1 cellular context compared by ENCODE assay signal in genomic region chr22:37676691-37677627, GRCh38.
TF ChIP-seq lines count a peak whose summit lies in the region.

No MANE protein-coding gene starts in this region.

TF ChIP-seq in HEK293, 187 proteins besides CTCF, POLR2A, EP300 and RAD21 (continued from another document and continues in another):
- TF ChIP-seq ZNF18 (tag by site-specific recombination; IDR thresholded peaks at IDR 0.05) (no peak; the same call in 1 of the 2 replicates), ZNF521 (tag by site-specific recombination; IDR thresholded peaks at IDR 0.05) (no peak), ZNF175 (tag by site-specific recombination; IDR thresholded peaks at IDR 0.05) (no peak), ZNF324 (tag by site-specific recombination; IDR thresholded peaks at IDR 0.05) (peak; percentile 18; the same call in 1 of the 2 replicates), HOXC10 (CRISPR knock-in tag; IDR thresholded peaks at IDR 0.05) (no peak), ZFP37 (tag by site-specific recombination; IDR thresholded peaks at IDR 0.05) (no peak), MZF1 (tag by site-specific recombination; IDR thresholded peaks at IDR 0.05; ENCODE audit: borderline replicate concordance) (no peak), ZNF202 (tag by site-specific recombination; IDR thresholded peaks at IDR 0.05; ENCODE audit: borderline replicate concordance) (no peak), BCL11A (tag by site-specific recombination; IDR thresholded peaks at IDR 0.05; ENCODE audit: low read depth) (peak; percentile 66; the same call in 1 of the 2 replicates), ZBTB20 (tag by site-specific recombination; IDR thresholded peaks at IDR 0.05) (peak; percentile 58), ZNF423 (tag by site-specific recombination; IDR thresholded peaks at IDR 0.05) (no peak), ZNF132 (tag by site-specific recombination; IDR thresholded peaks at IDR 0.05; ENCODE audit: borderline replicate concordance) (no peak), ZNF701 (tag by site-specific recombination; IDR thresholded peaks at IDR 0.05) (no peak), ZBTB49 (tag by site-specific recombination; IDR thresholded peaks at IDR 0.05; ENCODE audit: low read depth) (no peak), ZNF692 (tag by site-specific recombination; IDR thresholded peaks at IDR 0.05) (peak; percentile 64), ZNF600 (tag by site-specific recombination; IDR thresholded peaks at IDR 0.05) (no peak), PRDM6 (tag by site-specific recombination; IDR thresholded peaks at IDR 0.05) (no peak), HIC1 (tag by site-specific recombination; IDR thresholded peaks at IDR 0.05) (peak; percentile 82), ZNF133 (tag by site-specific recombination; IDR thresholded peaks at IDR 0.05) (no peak), TSHZ1 (tag by site-specific recombination; IDR thresholded peaks at IDR 0.05; ENCODE audit: borderline replicate concordance) (peak; percentile 25; the same call in 1 of the 2 replicates), ZNF558 (tag by site-specific recombination; IDR thresholded peaks at IDR 0.05) (no peak), ZNF571 (tag by site-specific recombination; IDR thresholded peaks at IDR 0.05) (no peak), ZNF248 (tag by site-specific recombination; IDR thresholded peaks at IDR 0.05) (no peak), ZNF629 (tag by site-specific recombination; IDR thresholded peaks at IDR 0.05) (peak; percentile 88), MEIS1 (CRISPR knock-in tag; IDR thresholded peaks at IDR 0.05; ENCODE audit: borderline replicate concordance) (no peak), WT1 (tag by site-specific recombination; IDR thresholded peaks at IDR 0.05) (peak; percentile 76), ZNF138 (tag by site-specific recombination; IDR thresholded peaks at IDR 0.05; ENCODE audit: borderline replicate concordance) (no peak), ZBTB21 (tag by site-specific recombination; IDR thresholded peaks at IDR 0.05) (peak; percentile 33), ZNF768 (tag by site-specific recombination; IDR thresholded peaks at IDR 0.05) (no peak), ZSCAN30 (tag by site-specific recombination; IDR thresholded peaks at IDR 0.05) (no peak), ZNF548 (tag by site-specific recombination; IDR thresholded peaks at IDR 0.05) (no peak), ZNF76 (tag by site-specific recombination; IDR thresholded peaks at IDR 0.05; ENCODE audit: borderline replicate concordance, low read depth) (no peak), ZNF155 (tag by site-specific recombination; IDR thresholded peaks at IDR 0.05) (no peak), ZNF184 (tag by site-specific recombination; IDR thresholded peaks at IDR 0.05) (no peak), ZNF560 (tag by site-specific recombination; IDR thresholded peaks at IDR 0.05; ENCODE audit: borderline replicate concordance) (no peak), KLF8 (tag by site-specific recombination; IDR thresholded peaks at IDR 0.05) (peak; percentile 88), ZSCAN5A (tag by site-specific recombination; IDR thresholded peaks at IDR 0.05) (no peak; the same call in 1 of the 2 replicates), PRDM1 (tag by site-specific recombination; IDR thresholded peaks at IDR 0.05) (0 out of 2 replicates have a peak, but pooled peaks have one; percentile 6), PRDM2 (tag by site-specific recombination; IDR thresholded peaks at IDR 0.05; ENCODE audit: borderline replicate concordance) (no peak), ZNF292 (tag by site-specific recombination; IDR thresholded peaks at IDR 0.05; ENCODE audit: borderline replicate concordance, low read depth) (no peak), ZNF426 (tag by site-specific recombination; IDR thresholded peaks at IDR 0.05) (no peak), ZNF416 (tag by site-specific recombination; IDR thresholded peaks at IDR 0.05) (no peak), ZBTB17 (tag by site-specific recombination; IDR thresholded peaks at IDR 0.05) (no peak; the same call in 1 of the 2 replicates)
